ENCODE assay signal across 1 cellular context in the genomic region with DNA sequence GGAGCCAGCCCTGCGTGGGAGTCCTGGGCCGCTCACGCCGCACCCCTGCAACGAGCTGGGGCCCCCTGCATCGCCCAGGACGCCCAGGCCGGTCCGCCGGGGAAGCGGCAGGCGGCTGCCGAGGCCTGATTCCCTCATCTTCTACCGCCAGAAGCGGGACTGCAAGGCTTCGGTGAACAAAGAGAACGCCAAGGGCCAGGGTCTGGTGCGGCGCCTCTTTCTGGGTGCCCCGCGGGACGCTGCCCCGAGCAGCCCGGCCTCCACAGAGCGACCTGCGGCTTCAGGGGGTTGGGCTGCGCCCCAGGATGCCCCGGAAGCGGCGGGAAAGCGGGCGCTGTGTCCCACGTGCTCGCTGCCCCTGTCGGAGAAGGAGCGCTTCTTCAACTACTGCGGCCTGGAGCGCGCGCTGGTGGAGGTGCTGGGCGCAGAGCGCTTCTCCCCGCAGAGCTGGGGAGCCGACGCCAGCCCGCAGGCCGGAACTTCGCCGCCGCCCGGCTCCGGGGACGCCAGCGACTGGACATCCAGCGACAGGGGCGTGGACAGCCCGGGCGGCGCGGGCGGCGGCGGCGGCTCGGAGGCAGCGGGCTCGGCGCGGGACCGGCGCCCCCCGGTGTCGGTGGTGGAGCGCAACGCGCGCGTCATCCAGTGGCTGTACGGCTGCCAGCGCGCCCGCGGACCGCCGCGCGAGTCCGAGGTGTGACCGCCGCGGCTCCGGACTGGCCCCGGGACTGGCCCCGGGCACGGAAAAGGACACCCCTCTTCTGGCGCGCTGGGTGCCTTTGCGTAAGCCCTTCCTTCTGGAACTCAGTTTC.
TF ChIP-seq lines count a peak whose summit lies in the region.

No MANE protein-coding gene starts in this region.

TF ChIP-seq in K562, 482 proteins besides CTCF, POLR2A, EP300 and RAD21 (continues in another document):
- TF ChIP-seq MYBL2 (IDR thresholded peaks at IDR 0.05; ENCODE audit: low read depth) (no peak), MYBL2 (CRISPR knock-in tag; IDR thresholded peaks at IDR 0.05; ENCODE audit: borderline replicate concordance) (no peak), NFYB (IDR thresholded peaks at IDR 0.05; ENCODE audit: extremely low read depth, insufficient read length) (no peak), ASH1L (IDR thresholded peaks at IDR 0.05; ENCODE audit: borderline replicate concordance, low read depth, partially characterized antibody) (no peak), KHSRP (IDR thresholded peaks at IDR 0.05) (no peak), RFX1 (IDR thresholded peaks at IDR 0.05) (no peak), KAT2B (IDR thresholded peaks at IDR 0.05; ENCODE audit: low read depth, low read length) (no peak), LARP7 (IDR thresholded peaks at IDR 0.05) (no peak), MAZ (CRISPR knock-in tag; conservative IDR thresholded peaks at IDR 0.05 in 1 of 2, IDR thresholded peaks at IDR 0.05 in 1 of 2) (peak in 1 of 2 experiments; percentile 83; a peak in 2 of 4 replicates), ZC3H11A (IDR thresholded peaks at IDR 0.05; ENCODE audit: low read depth, low read length) (no peak), MEF2A (IDR thresholded peaks at IDR 0.05; ENCODE audit: control insufficient read depth, low read depth, low read length) (no peak), DACH1 (IDR thresholded peaks at IDR 0.05; ENCODE audit: partially characterized antibody) (no peak), ZNF583 (CRISPR knock-in tag; IDR thresholded peaks at IDR 0.05) (peak; percentile 81; the same call in 1 of the 2 replicates), PPARD (CRISPR knock-in tag; IDR thresholded peaks at IDR 0.05) (no peak), XRCC5 (IDR thresholded peaks at IDR 0.05; ENCODE audit: low read depth, low read length) (no peak; the same call in 1 of the 2 replicates), ESRRB (CRISPR knock-in tag; IDR thresholded peaks at IDR 0.05; ENCODE audit: borderline replicate concordance) (no peak), HDAC3 (IDR thresholded peaks at IDR 0.05; ENCODE audit: borderline replicate concordance, partially characterized antibody) (no peak), CHCHD3 (CRISPR knock-in tag; IDR thresholded peaks at IDR 0.05) (no peak), CBX1 (IDR thresholded peaks at IDR 0.05; ENCODE audit: low read depth) (peak; percentile 64; the same call in 1 of the 2 replicates), GTF2E2 (tag; IDR thresholded peaks at IDR 0.05) (peak; percentile 61; the same call in 1 of the 2 replicates), ZKSCAN1 (IDR thresholded peaks at IDR 0.05; ENCODE audit: low read depth, low read length) (no peak), GABPB1 (CRISPR knock-in tag; IDR thresholded peaks at IDR 0.05) (peak; percentile 79), RBM25 (IDR thresholded peaks at IDR 0.05; ENCODE audit: low read depth, low read length, severe bottlenecking) (no peak), POU5F1 (IDR thresholded peaks at IDR 0.05; ENCODE audit: borderline replicate concordance, low read depth, low read length, partially characterized antibody) (no peak), NEUROD1 (IDR thresholded peaks at IDR 0.05; ENCODE audit: borderline replicate concordance, low read depth, low read length, partially characterized antibody) (no peak)
- TF ChIP-seq, protein P1, sequence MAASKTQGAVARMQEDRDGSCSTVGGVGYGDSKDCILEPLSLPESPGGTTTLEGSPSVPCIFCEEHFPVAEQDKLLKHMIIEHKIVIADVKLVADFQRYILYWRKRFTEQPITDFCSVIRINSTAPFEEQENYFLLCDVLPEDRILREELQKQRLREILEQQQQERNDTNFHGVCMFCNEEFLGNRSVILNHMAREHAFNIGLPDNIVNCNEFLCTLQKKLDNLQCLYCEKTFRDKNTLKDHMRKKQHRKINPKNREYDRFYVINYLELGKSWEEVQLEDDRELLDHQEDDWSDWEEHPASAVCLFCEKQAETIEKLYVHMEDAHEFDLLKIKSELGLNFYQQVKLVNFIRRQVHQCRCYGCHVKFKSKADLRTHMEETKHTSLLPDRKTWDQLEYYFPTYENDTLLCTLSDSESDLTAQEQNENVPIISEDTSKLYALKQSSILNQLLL (CRISPR knock-in tag; IDR thresholded peaks at IDR 0.05; ENCODE audit: borderline replicate concordance): no peak
- TF ChIP-seq, protein P2, sequence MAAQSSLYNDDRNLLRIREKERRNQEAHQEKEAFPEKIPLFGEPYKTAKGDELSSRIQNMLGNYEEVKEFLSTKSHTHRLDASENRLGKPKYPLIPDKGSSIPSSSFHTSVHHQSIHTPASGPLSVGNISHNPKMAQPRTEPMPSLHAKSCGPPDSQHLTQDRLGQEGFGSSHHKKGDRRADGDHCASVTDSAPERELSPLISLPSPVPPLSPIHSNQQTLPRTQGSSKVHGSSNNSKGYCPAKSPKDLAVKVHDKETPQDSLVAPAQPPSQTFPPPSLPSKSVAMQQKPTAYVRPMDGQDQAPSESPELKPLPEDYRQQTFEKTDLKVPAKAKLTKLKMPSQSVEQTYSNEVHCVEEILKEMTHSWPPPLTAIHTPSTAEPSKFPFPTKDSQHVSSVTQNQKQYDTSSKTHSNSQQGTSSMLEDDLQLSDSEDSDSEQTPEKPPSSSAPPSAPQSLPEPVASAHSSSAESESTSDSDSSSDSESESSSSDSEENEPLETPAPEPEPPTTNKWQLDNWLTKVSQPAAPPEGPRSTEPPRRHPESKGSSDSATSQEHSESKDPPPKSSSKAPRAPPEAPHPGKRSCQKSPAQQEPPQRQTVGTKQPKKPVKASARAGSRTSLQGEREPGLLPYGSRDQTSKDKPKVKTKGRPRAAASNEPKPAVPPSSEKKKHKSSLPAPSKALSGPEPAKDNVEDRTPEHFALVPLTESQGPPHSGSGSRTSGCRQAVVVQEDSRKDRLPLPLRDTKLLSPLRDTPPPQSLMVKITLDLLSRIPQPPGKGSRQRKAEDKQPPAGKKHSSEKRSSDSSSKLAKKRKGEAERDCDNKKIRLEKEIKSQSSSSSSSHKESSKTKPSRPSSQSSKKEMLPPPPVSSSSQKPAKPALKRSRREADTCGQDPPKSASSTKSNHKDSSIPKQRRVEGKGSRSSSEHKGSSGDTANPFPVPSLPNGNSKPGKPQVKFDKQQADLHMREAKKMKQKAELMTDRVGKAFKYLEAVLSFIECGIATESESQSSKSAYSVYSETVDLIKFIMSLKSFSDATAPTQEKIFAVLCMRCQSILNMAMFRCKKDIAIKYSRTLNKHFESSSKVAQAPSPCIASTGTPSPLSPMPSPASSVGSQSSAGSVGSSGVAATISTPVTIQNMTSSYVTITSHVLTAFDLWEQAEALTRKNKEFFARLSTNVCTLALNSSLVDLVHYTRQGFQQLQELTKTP (IDR thresholded peaks at IDR 0.05; ENCODE audit: low read depth in 1 of 2, partially characterized antibody in 2 of 2): no peak
- TF ChIP-seq, protein P3, sequence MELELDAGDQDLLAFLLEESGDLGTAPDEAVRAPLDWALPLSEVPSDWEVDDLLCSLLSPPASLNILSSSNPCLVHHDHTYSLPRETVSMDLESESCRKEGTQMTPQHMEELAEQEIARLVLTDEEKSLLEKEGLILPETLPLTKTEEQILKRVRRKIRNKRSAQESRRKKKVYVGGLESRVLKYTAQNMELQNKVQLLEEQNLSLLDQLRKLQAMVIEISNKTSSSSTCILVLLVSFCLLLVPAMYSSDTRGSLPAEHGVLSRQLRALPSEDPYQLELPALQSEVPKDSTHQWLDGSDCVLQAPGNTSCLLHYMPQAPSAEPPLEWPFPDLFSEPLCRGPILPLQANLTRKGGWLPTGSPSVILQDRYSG (tag; conservative IDR thresholded peaks at IDR 0.05; ENCODE audit: low read depth): no peak; the same call in 1 of the 2 replicates
- TF ChIP-seq, protein P4, sequence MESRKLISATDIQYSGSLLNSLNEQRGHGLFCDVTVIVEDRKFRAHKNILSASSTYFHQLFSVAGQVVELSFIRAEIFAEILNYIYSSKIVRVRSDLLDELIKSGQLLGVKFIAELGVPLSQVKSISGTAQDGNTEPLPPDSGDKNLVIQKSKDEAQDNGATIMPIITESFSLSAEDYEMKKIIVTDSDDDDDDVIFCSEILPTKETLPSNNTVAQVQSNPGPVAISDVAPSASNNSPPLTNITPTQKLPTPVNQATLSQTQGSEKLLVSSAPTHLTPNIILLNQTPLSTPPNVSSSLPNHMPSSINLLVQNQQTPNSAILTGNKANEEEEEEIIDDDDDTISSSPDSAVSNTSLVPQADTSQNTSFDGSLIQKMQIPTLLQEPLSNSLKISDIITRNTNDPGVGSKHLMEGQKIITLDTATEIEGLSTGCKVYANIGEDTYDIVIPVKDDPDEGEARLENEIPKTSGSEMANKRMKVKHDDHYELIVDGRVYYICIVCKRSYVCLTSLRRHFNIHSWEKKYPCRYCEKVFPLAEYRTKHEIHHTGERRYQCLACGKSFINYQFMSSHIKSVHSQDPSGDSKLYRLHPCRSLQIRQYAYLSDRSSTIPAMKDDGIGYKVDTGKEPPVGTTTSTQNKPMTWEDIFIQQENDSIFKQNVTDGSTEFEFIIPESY (CRISPR knock-in tag; IDR thresholded peaks at IDR 0.05): peak; percentile 58
- TF ChIP-seq, protein P5, sequence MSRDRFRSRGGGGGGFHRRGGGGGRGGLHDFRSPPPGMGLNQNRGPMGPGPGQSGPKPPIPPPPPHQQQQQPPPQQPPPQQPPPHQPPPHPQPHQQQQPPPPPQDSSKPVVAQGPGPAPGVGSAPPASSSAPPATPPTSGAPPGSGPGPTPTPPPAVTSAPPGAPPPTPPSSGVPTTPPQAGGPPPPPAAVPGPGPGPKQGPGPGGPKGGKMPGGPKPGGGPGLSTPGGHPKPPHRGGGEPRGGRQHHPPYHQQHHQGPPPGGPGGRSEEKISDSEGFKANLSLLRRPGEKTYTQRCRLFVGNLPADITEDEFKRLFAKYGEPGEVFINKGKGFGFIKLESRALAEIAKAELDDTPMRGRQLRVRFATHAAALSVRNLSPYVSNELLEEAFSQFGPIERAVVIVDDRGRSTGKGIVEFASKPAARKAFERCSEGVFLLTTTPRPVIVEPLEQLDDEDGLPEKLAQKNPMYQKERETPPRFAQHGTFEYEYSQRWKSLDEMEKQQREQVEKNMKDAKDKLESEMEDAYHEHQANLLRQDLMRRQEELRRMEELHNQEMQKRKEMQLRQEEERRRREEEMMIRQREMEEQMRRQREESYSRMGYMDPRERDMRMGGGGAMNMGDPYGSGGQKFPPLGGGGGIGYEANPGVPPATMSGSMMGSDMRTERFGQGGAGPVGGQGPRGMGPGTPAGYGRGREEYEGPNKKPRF (IDR thresholded peaks at IDR 0.05; ENCODE audit: low read depth, low read length): no peak
- TF ChIP-seq, protein P6, sequence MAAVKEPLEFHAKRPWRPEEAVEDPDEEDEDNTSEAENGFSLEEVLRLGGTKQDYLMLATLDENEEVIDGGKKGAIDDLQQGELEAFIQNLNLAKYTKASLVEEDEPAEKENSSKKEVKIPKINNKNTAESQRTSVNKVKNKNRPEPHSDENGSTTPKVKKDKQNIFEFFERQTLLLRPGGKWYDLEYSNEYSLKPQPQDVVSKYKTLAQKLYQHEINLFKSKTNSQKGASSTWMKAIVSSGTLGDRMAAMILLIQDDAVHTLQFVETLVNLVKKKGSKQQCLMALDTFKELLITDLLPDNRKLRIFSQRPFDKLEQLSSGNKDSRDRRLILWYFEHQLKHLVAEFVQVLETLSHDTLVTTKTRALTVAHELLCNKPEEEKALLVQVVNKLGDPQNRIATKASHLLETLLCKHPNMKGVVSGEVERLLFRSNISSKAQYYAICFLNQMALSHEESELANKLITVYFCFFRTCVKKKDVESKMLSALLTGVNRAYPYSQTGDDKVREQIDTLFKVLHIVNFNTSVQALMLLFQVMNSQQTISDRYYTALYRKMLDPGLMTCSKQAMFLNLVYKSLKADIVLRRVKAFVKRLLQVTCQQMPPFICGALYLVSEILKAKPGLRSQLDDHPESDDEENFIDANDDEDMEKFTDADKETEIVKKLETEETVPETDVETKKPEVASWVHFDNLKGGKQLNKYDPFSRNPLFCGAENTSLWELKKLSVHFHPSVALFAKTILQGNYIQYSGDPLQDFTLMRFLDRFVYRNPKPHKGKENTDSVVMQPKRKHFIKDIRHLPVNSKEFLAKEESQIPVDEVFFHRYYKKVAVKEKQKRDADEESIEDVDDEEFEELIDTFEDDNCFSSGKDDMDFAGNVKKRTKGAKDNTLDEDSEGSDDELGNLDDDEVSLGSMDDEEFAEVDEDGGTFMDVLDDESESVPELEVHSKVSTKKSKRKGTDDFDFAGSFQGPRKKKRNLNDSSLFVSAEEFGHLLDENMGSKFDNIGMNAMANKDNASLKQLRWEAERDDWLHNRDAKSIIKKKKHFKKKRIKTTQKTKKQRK (IDR thresholded peaks at IDR 0.05; ENCODE audit: borderline replicate concordance, low read depth, low read length): no peak
- TF ChIP-seq, protein P7, sequence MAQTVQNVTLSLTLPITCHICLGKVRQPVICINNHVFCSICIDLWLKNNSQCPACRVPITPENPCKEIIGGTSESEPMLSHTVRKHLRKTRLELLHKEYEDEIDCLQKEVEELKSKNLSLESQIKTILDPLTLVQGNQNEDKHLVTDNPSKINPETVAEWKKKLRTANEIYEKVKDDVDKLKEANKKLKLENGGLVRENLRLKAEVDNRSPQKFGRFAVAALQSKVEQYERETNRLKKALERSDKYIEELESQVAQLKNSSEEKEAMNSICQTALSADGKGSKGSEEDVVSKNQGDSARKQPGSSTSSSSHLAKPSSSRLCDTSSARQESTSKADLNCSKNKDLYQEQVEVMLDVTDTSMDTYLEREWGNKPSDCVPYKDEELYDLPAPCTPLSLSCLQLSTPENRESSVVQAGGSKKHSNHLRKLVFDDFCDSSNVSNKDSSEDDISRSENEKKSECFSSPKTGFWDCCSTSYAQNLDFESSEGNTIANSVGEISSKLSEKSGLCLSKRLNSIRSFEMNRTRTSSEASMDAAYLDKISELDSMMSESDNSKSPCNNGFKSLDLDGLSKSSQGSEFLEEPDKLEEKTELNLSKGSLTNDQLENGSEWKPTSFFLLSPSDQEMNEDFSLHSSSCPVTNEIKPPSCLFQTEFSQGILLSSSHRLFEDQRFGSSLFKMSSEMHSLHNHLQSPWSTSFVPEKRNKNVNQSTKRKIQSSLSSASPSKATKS (CRISPR knock-in tag; IDR thresholded peaks at IDR 0.05): no peak
- TF ChIP-seq, protein P8, sequence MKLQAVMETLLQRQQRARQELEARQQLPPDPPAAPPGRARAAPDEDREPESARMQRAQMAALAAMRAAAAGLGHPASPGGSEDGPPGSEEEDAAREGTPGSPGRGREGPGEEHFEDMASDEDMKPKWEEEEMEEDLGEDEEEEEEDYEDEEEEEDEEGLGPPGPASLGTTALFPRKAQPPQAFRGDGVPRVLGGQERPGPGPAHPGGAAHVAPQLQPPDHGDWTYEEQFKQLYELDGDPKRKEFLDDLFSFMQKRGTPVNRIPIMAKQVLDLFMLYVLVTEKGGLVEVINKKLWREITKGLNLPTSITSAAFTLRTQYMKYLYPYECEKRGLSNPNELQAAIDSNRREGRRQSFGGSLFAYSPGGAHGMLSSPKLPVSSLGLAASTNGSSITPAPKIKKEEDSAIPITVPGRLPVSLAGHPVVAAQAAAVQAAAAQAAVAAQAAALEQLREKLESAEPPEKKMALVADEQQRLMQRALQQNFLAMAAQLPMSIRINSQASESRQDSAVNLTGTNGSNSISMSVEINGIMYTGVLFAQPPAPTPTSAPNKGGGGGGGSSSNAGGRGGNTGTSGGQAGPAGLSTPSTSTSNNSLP (IDR thresholded peaks at IDR 0.05; ENCODE audit: borderline replicate concordance, low read depth, low read length): no peak
- TF ChIP-seq, protein P9, sequence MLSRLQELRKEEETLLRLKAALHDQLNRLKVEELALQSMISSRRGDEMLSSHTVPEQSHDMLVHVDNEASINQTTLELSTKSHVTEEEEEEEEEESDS (CRISPR knock-in tag; IDR thresholded peaks at IDR 0.05): no peak
